Comparison of ENCODE assay signal across 1 cellular context in the genomic region with DNA sequence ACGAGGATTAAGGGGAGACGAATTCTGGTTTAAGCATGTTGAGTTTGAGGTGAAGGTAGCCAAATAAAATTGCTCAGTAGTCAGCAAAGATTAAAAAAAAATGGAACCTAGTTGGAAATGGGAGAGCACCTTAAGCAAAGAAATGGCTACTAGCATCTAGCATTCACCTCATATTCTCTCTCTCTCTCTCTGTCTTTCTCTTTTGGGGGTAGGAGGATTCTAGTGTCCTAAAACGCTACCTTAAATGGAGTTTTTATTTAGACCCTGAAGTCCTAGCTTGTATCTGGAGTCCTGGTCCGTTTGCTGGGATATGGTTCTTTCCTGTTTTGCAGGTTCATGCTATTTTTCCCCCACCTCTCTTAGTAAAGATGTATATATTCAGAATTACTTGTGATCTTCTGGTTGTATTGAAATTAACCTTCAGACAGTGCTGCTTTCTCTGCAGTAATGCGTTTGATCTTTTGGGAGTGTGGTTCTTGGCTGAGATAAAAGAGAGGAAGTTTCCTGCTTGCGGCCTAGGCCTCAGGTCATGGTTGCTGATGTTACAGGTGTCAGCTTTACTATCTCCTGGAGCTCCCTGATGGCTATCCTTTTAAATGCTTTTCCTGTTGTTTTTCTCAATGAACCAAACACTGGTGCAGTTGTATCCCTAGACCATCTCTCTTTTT.
TF ChIP-seq lines count a peak whose summit lies in the region.

No MANE protein-coding gene starts in this region.

TF ChIP-seq in GM12878, 131 proteins besides CTCF, POLR2A, EP300 and RAD21:
- no peak for TF ChIP-seq KLF5 (IDR thresholded peaks at IDR 0.05; ENCODE audit: partially characterized antibody)
- no peak for TF ChIP-seq NR2C2 (IDR thresholded peaks at IDR 0.05; ENCODE audit: borderline replicate concordance, control insufficient read depth, insufficient read length, low read depth)
- TF ChIP-seq CHD2 (IDR thresholded peaks at IDR 0.05; ENCODE audit: borderline replicate concordance, low read depth, low read length) = no peak
- TF ChIP-seq, protein P1, sequence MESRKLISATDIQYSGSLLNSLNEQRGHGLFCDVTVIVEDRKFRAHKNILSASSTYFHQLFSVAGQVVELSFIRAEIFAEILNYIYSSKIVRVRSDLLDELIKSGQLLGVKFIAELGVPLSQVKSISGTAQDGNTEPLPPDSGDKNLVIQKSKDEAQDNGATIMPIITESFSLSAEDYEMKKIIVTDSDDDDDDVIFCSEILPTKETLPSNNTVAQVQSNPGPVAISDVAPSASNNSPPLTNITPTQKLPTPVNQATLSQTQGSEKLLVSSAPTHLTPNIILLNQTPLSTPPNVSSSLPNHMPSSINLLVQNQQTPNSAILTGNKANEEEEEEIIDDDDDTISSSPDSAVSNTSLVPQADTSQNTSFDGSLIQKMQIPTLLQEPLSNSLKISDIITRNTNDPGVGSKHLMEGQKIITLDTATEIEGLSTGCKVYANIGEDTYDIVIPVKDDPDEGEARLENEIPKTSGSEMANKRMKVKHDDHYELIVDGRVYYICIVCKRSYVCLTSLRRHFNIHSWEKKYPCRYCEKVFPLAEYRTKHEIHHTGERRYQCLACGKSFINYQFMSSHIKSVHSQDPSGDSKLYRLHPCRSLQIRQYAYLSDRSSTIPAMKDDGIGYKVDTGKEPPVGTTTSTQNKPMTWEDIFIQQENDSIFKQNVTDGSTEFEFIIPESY (IDR thresholded peaks at IDR 0.05) = no peak
- TF ChIP-seq HCFC1 (IDR thresholded peaks at IDR 0.05; ENCODE audit: low read length) = no peak
- TF ChIP-seq PAX5 (IDR thresholded peaks at IDR 0.05; ENCODE audit: borderline replicate concordance, low read depth, low read length) = 0 out of 2 replicates have a peak, but pooled peaks have one; percentile 30
- TF ChIP-seq CEBPB (IDR thresholded peaks at IDR 0.05; ENCODE audit: borderline replicate concordance in 1 of 2, low read depth in 2 of 2, low read length in 2 of 2) = no peak
- TF ChIP-seq STAT1 (conservative IDR thresholded peaks at IDR 0.05) = no peak
- TF ChIP-seq KDM1A (IDR thresholded peaks at IDR 0.05; ENCODE audit: borderline replicate concordance) = no peak
- TF ChIP-seq CBX3 (IDR thresholded peaks at IDR 0.05; ENCODE audit: borderline replicate concordance, low read depth) = no peak
- TF ChIP-seq RAD51 (IDR thresholded peaks at IDR 0.05) = no peak
- TF ChIP-seq, protein P2, sequence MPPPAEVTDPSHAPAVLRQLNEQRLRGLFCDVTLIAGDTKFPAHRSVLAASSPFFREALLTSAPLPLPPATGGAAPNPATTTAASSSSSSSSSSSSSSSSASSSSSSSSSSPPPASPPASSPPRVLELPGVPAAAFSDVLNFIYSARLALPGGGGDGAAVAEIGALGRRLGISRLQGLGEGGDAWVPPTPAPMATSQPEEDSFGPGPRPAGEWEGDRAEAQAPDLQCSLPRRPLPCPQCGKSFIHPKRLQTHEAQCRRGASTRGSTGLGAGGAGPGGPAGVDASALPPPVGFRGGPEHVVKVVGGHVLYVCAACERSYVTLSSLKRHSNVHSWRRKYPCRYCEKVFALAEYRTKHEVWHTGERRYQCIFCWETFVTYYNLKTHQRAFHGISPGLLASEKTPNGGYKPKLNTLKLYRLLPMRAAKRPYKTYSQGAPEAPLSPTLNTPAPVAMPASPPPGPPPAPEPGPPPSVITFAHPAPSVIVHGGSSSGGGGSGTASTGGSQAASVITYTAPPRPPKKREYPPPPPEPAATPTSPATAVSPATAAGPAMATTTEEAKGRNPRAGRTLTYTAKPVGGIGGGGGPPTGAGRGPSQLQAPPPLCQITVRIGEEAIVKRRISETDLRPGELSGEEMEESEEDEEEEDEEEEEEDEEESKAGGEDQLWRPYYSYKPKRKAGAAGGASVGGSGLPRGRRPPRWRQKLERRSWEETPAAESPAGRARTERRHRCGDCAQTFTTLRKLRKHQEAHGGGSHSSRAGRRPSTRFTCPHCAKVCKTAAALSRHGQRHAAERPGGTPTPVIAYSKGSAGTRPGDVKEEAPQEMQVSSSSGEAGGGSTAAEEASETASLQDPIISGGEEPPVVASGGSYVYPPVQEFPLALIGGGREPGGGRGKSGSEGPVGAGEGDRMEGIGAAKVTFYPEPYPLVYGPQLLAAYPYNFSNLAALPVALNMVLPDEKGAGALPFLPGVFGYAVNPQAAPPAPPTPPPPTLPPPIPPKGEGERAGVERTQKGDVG (CRISPR knock-in tag; IDR thresholded peaks at IDR 0.05) = no peak
- TF ChIP-seq NR2F1 (conservative IDR thresholded peaks at IDR 0.05) = no peak
- TF ChIP-seq STAT3 (IDR thresholded peaks at IDR 0.05; ENCODE audit: low read depth, low read length) = no peak
- TF ChIP-seq, protein P3, sequence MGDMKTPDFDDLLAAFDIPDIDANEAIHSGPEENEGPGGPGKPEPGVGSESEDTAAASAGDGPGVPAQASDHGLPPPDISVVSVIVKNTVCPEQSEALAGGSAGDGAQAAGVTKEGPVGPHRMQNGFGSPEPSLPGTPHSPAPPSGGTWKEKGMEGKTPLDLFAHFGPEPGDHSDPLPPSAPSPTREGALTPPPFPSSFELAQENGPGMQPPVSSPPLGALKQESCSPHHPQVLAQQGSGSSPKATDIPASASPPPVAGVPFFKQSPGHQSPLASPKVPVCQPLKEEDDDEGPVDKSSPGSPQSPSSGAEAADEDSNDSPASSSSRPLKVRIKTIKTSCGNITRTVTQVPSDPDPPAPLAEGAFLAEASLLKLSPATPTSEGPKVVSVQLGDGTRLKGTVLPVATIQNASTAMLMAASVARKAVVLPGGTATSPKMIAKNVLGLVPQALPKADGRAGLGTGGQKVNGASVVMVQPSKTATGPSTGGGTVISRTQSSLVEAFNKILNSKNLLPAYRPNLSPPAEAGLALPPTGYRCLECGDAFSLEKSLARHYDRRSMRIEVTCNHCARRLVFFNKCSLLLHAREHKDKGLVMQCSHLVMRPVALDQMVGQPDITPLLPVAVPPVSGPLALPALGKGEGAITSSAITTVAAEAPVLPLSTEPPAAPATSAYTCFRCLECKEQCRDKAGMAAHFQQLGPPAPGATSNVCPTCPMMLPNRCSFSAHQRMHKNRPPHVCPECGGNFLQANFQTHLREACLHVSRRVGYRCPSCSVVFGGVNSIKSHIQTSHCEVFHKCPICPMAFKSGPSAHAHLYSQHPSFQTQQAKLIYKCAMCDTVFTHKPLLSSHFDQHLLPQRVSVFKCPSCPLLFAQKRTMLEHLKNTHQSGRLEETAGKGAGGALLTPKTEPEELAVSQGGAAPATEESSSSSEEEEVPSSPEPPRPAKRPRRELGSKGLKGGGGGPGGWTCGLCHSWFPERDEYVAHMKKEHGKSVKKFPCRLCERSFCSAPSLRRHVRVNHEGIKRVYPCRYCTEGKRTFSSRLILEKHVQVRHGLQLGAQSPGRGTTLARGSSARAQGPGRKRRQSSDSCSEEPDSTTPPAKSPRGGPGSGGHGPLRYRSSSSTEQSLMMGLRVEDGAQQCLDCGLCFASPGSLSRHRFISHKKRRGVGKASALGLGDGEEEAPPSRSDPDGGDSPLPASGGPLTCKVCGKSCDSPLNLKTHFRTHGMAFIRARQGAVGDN (IDR thresholded peaks at IDR 0.05) = no peak
- TF ChIP-seq, protein P4, sequence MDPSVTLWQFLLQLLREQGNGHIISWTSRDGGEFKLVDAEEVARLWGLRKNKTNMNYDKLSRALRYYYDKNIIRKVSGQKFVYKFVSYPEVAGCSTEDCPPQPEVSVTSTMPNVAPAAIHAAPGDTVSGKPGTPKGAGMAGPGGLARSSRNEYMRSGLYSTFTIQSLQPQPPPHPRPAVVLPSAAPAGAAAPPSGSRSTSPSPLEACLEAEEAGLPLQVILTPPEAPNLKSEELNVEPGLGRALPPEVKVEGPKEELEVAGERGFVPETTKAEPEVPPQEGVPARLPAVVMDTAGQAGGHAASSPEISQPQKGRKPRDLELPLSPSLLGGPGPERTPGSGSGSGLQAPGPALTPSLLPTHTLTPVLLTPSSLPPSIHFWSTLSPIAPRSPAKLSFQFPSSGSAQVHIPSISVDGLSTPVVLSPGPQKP (IDR thresholded peaks at IDR 0.05; ENCODE audit: low read depth, low read length) = no peak
- TF ChIP-seq GATAD2B (conservative IDR thresholded peaks at IDR 0.05; ENCODE audit: low read depth) = no peak
- TF ChIP-seq SPI1 (IDR thresholded peaks at IDR 0.05; ENCODE audit: borderline replicate concordance, insufficient read depth, low read depth, low read length) = peak; percentile 8; the same call in 1 of the 2 replicates
- peak in 1 of 2 experiments; percentile 38; a peak in 1 of 4 replicates for TF ChIP-seq ETV6 (conservative IDR thresholded peaks at IDR 0.05 in 1 of 2, IDR thresholded peaks at IDR 0.05 in 1 of 2; ENCODE audit: borderline replicate concordance in 1 of 2, low read depth in 1 of 2)
- no peak for TF ChIP-seq MEF2B (IDR thresholded peaks at IDR 0.05; ENCODE audit: partially characterized antibody, poor library complexity, severe bottlenecking)
- peak; percentile 65 for TF ChIP-seq RUNX3 (IDR thresholded peaks at IDR 0.05; ENCODE audit: low read length)
- TF ChIP-seq TCF7 (IDR thresholded peaks at IDR 0.05; ENCODE audit: borderline replicate concordance) = peak; percentile 71; the same call in 1 of the 2 replicates
- no peak for TF ChIP-seq CREB1 (IDR thresholded peaks at IDR 0.05; ENCODE audit: low read depth)
- no peak for TF ChIP-seq EGR1 (IDR thresholded peaks at IDR 0.05; ENCODE audit: borderline replicate concordance in 1 of 2, low read depth in 2 of 2, low read length in 2 of 2)
- no peak for TF ChIP-seq MTA3 (IDR thresholded peaks at IDR 0.05; ENCODE audit: borderline replicate concordance, low read length)
- TF ChIP-seq SMARCA5 (IDR thresholded peaks at IDR 0.05) = no peak
- TF ChIP-seq NFYA (IDR thresholded peaks at IDR 0.05; ENCODE audit: borderline replicate concordance, low read depth, low read length) = no peak
TF ChIP-seq in GM12878: peak in this region for 5.
